In genomic region chr6:16270178-16270794, GRCh38 we compare ENCODE assay signal across 16 cellular contexts. TPM values are rescaled to one million over a fixed set of nuclear protein-coding genes. Genes with fewer than 3 reads are reported as not detected.
"Had no signal": no experiment of that assay in that cellular context is flagged by ENCODE, and none has a peak within 500 bp of the region (broad histone marks: within the 10 kb centered on the region; RNA-seq: fewer than 3 reads in every experiment).

No MANE protein-coding gene starts in this region.

- H3K27ac ChIP-seq: body of pancreas, dorsolateral prefrontal cortex, thyroid gland had no signal

- H3K4me1 Mint-ChIP-seq: activated CD4-positive, alpha-beta T cell treated with anti-CD3 and anti-CD28 coated beads for 36 hours; WTC11 had no signal

- H3K9me3 Mint-ChIP-seq: activated naive CD8-positive, alpha-beta T cell treated with anti-CD3 and anti-CD28 coated beads, Interleukin-2, amount 10 ng/mL, durations not matched to agents 7 days and 5 days; stimulated activated naive B cell treated with anti-CD40 and anti-IgM and Interleukin-4, amounts not matched to agents 10 μg/mL and 1 μg/mL and 100 μg/mL, for 72 hours had no signal

- H3K4me3 ChIP-seq: body of pancreas, dorsolateral prefrontal cortex, thyroid gland had no signal

- H3K4me3 Mint-ChIP-seq: activated CD4-positive, alpha-beta T cell treated with anti-CD3 and anti-CD28 coated beads for 36 hours; activated naive CD8-positive, alpha-beta T cell treated with anti-CD3 and anti-CD28 coated beads, Interleukin-2, amount 10 ng/mL, durations not matched to agents 7 days and 5 days; stimulated activated naive B cell treated with anti-CD40 and anti-IgM and Interleukin-4, amounts not matched to agents 10 μg/mL and 1 μg/mL and 100 μg/mL, for 72 hours; WTC11 had no signal

- H3K27ac Mint-ChIP-seq: activated CD4-positive, alpha-beta T cell treated with anti-CD3 and anti-CD28 coated beads for 36 hours; activated naive CD8-positive, alpha-beta T cell treated with anti-CD3 and anti-CD28 coated beads, Interleukin-2, amount 10 ng/mL, durations not matched to agents 7 days and 5 days; progenitor cell of endocrine pancreas; stimulated activated naive B cell treated with anti-CD40 and anti-IgM and Interleukin-4, amounts not matched to agents 10 μg/mL and 1 μg/mL and 100 μg/mL, for 72 hours; WTC11 had no signal

- ATAC-seq: activated CD4-positive, alpha-beta T cell treated with anti-CD3 and anti-CD28 coated beads for 36 hours; body of pancreas; left lobe of liver; sciatic nerve; stimulated activated naive B cell treated with anti-CD40 and anti-IgM and Interleukin-4, amounts not matched to agents 10 μg/mL and 1 μg/mL and 100 μg/mL, for 72 hours; WTC11 had no signal

- H3K9me3 ChIP-seq: body of pancreas, thyroid gland had no signal

- H3K4me1 ChIP-seq: body of pancreas, thyroid gland had no signal

- DNase-seq: activated CD4-positive, alpha-beta T cell treated with anti-CD3 and anti-CD28 coated beads for 36 hours; activated CD4-positive, alpha-beta T cell treated with anti-CD3 and anti-CD28 coated beads, Interleukin-2, amount 50 U/mL, for 48 hours; activated naive CD8-positive, alpha-beta T cell treated with anti-CD3 and anti-CD28 coated beads, Interleukin-2, amount 10 ng/mL, durations not matched to agents 7 days and 5 days; amygdala; body of pancreas; central memory CD4-positive, alpha-beta T cell; dorsolateral prefrontal cortex; foreskin fibroblast; hypothalamus; stimulated activated naive B cell treated with anti-CD40 and anti-IgM and Interleukin-4, amounts not matched to agents 10 μg/mL and 1 μg/mL and 100 μg/mL, for 72 hours; thyroid gland had no signal

- H3K36me3 ChIP-seq: thyroid gland had no signal

- H3K36me3 Mint-ChIP-seq: stimulated activated naive B cell treated with anti-CD40 and anti-IgM and Interleukin-4, amounts not matched to agents 10 μg/mL and 1 μg/mL and 100 μg/mL, for 72 hours; WTC11 had no signal

- H3K27me3 Mint-ChIP-seq: activated CD4-positive, alpha-beta T cell treated with anti-CD3 and anti-CD28 coated beads for 36 hours; activated naive CD8-positive, alpha-beta T cell treated with anti-CD3 and anti-CD28 coated beads, Interleukin-2, amount 10 ng/mL, durations not matched to agents 7 days and 5 days had no signal

- H3K27me3 ChIP-seq: body of pancreas, dorsolateral prefrontal cortex, thyroid gland had no signal

RNA-seq across cellular contexts. Expression of gene GMPR, which starts 31.9 kb away (rescaled TPM):
- polyA plus RNA-seq: neural cell had no signal
